11 cellular contexts compared by ENCODE assay signal in genomic region chr17:73093286-73093685, GRCh38. TPM values are rescaled to one million over a fixed set of nuclear protein-coding genes. Genes with fewer than 3 reads are reported as not detected.
A peak's percentile ranks its signal among the peaks of the same experiment; 100 is the strongest.
DNase-seq lines count a peak whose midpoint lies in the region; ATAC-seq and TF ChIP-seq lines count a peak whose summit lies in the region.
"Had no signal": no experiment of that assay in that cellular context is flagged by ENCODE, and none has a peak within 500 bp of the region (broad histone marks: within the 10 kb centered on the region; RNA-seq: fewer than 3 reads in every experiment).

No MANE protein-coding gene starts in this region.

- RAD21 ChIA-PET in HCT116 (lab: Charles Lee; ENCODE audit: low non-redundant PET in 1 of 2, low total read pairs in 2 of 2, uncharacterized antibody in 2 of 2, unreplicated experiment in 2 of 2): no interaction called here

- H3K4me1 ChIP-seq in CD4-positive, alpha-beta memory T cell (ENCODE audit: insufficient read depth, low read length): peaks cover 27% of the 10 kb centered on the region
- peaks cover 7 to 14% of the 10 kb centered on the region in 2 experiments; a peak in 3 of 4 replicates for H3K4me1 ChIP-seq in HCT116 (ENCODE audit: control insufficient read depth in 1 of 2, insufficient read depth in 2 of 2, low read length in 2 of 2)

- no peak overlapping the region for H3K27ac ChIP-seq in CD4-positive, alpha-beta memory T cell (ENCODE audit: low read depth, low read length)
- H3K27ac ChIP-seq in HCT116 (ENCODE audit: low read depth, low read length): peak overlapping the region; percentile 31; the same call in 1 of the 2 replicates

- peak overlapping the region; percentile 98 for H3K4me2 ChIP-seq in HCT116 (ENCODE audit: low read length)

- H3K4me3 Mint-ChIP-seq in CD4-positive, alpha-beta memory T cell: peak overlapping the region in 5 of 8 donors; percentile 22 to 99 (median 97)
- peak overlapping the region; percentile 95 for H3K4me3 Mint-ChIP-seq in central memory CD8-positive, alpha-beta T cell

- H2AFZ ChIP-seq in HCT116 (ENCODE audit: low read depth, low read length, poor library complexity, severe bottlenecking): no peak overlapping the region

- no peak for TF ChIP-seq POLR2A in HCT116 (IDR thresholded peaks at IDR 0.05; ENCODE audit: borderline replicate concordance, extremely low read depth, insufficient read depth, insufficient read length)

- H3K27ac Mint-ChIP-seq in CD4-positive, alpha-beta memory T cell: no peak overlapping the region
- H3K27ac Mint-ChIP-seq in central memory CD8-positive, alpha-beta T cell (ENCODE audit: low read depth): no peak overlapping the region

- no peak for TF ChIP-seq CTCF in HCT116 (IDR thresholded peaks at IDR 0.05 in 2 of 3, conservative IDR thresholded peaks at IDR 0.05 in 1 of 3; ENCODE audit: borderline replicate concordance in 1 of 3, insufficient read depth in 1 of 3, low read depth in 2 of 3, low read length in 2 of 3)

- H3K36me3 ChIP-seq in CD4-positive, alpha-beta memory T cell (ENCODE audit: insufficient read depth, low read length): no peaks in the 10 kb centered on the region
- H3K36me3 ChIP-seq in HCT116 (ENCODE audit: control insufficient read depth in 1 of 2, insufficient read depth in 2 of 2, low read length in 2 of 2): no peaks in the 10 kb centered on the region
- H3K36me3 ChIP-seq: right atrium auricular region had no signal

- H3K36me3 Mint-ChIP-seq in CD4-positive, alpha-beta memory T cell: peaks cover 0 to 7% of the 10 kb centered on the region in 2 donors
- H3K36me3 Mint-ChIP-seq in central memory CD8-positive, alpha-beta T cell (ENCODE audit: insufficient read depth): no peaks in the 10 kb centered on the region

- CTCF ChIA-PET in CD4-positive, alpha-beta memory T cell (lab: Charles Lee; ENCODE audit: partially characterized antibody): interaction anchor here (0.6 to 0.7 kb wide), 2 partner anchors 170 to 537 kb away, joined by 3 read pairs; no protein-coding TSS in a partner anchor
- CTCF ChIA-PET in HCT116 (lab: Charles Lee): interaction anchor here (0.7 to 1.0 kb wide), 2 partner anchors 54 to 366 kb away, joined by 3 to 4 read pairs; no protein-coding TSS in a partner anchor

- peaks cover 17 to 41% (median 29%) of the 10 kb centered on the region in 4 donors for H3K4me1 Mint-ChIP-seq in CD4-positive, alpha-beta memory T cell
- H3K4me1 Mint-ChIP-seq in central memory CD8-positive, alpha-beta T cell: peaks cover 32% of the 10 kb centered on the region

- H3K9me3 Mint-ChIP-seq in CD4-positive, alpha-beta memory T cell: no peaks in the 10 kb centered on the region
- H3K9me3 Mint-ChIP-seq in central memory CD8-positive, alpha-beta T cell: no peaks in the 10 kb centered on the region

- peaks cover 0 to 4% of the 10 kb centered on the region in 2 donors for H3K27me3 Mint-ChIP-seq in CD4-positive, alpha-beta memory T cell
- peaks cover 22% of the 10 kb centered on the region for H3K27me3 Mint-ChIP-seq in central memory CD8-positive, alpha-beta T cell

- no peaks in the 10 kb centered on the region for H3K27me3 ChIP-seq in CD4-positive, alpha-beta memory T cell (ENCODE audit: insufficient read depth, low read length)
- H3K27me3 ChIP-seq in HCT116 (ENCODE audit: insufficient read depth, low read length): no peaks in the 10 kb centered on the region
- H3K27me3 ChIP-seq: right atrium auricular region had no signal

- no peaks in the 10 kb centered on the region for H3K9me2 ChIP-seq in HCT116 (ENCODE audit: insufficient read depth)

- H3K79me2 ChIP-seq in HCT116 (ENCODE audit: insufficient read depth, low read length): no peaks in the 10 kb centered on the region

- ATAC-seq in HCT116: no peak
- ATAC-seq in central memory CD8-positive, alpha-beta T cell (replicated peaks; ENCODE audit: extremely low read depth, poor library complexity, severe bottlenecking): no peak
- ATAC-seq in sciatic nerve: no peak
- no peak for ATAC-seq in GM18511 (IDR thresholded peaks at IDR 0.05; ENCODE audit: unreplicated experiment)
- no peak for ATAC-seq in HG02852 (IDR thresholded peaks at IDR 0.05; ENCODE audit: unreplicated experiment)

- peak overlapping the region in 1 of 2 donors; percentile 55 for H3K4me3 ChIP-seq in CD4-positive, alpha-beta memory T cell (ENCODE audit: low read length in 2 of 2)
- no peak overlapping the region for H3K4me3 ChIP-seq in HCT116 (replicated peaks in 1 of 2; ENCODE audit: low read depth in 1 of 2, low read length in 2 of 2)

- no peaks in the 10 kb centered on the region for H4K20me1 ChIP-seq in HCT116 (ENCODE audit: insufficient read depth)

- TF ChIP-seq RAD21 in HCT116 (IDR thresholded peaks at IDR 0.05; ENCODE audit: low read depth): no peak

- no peak overlapping the region for H3K9ac ChIP-seq in HCT116 (ENCODE audit: low read length)

- H3K9me3 ChIP-seq in CD4-positive, alpha-beta memory T cell (ENCODE audit: control insufficient read depth in 1 of 2, low read length in 2 of 2): no peaks in the 10 kb centered on the region
- no peaks in the 10 kb centered on the region for H3K9me3 ChIP-seq in HCT116 (ENCODE audit: control insufficient read depth in 1 of 2, insufficient read depth in 1 of 2, low read depth in 1 of 2, low read length in 2 of 2)
- H3K9me3 ChIP-seq: Caco-2, mucosa of descending colon, right atrium auricular region had no signal

- no TSS peak for BruUV-seq in HCT116 (replicated peaks; lab: Mats Ljungman, UMichigan)

- POLR2A ChIA-PET in CD4-positive, alpha-beta memory T cell (lab: Charles Lee; ENCODE audit: partially characterized antibody): interaction anchor here (1.4 to 1.9 kb wide), 2 partner anchors 99 to 366 kb away, joined by 3 to 8 read pairs; partner anchors contain the start of gene COG1
- POLR2A ChIA-PET in HCT116 (lab: Charles Lee): no interaction called here

- intact Hi-C loops in CD4-positive, alpha-beta memory T cell (cut with micrococcal nuclease): loop anchor here (2.0 to 5.0 kb wide), 2 partner anchors 98 to 366 kb away; no protein-coding TSS in a partner anchor
- intact Hi-C loops in HCT116 (cut with micrococcal nuclease) (loop anchor here (5.0 kb wide), 1 partner anchor 81 kb away; no protein-coding TSS in a partner anchor), sciatic nerve (cut with DNase I) (no loop called here)

- no peak for DNase-seq in CD4-positive, alpha-beta memory T cell
- DNase-seq in HCT116 (ENCODE audit: low read depth, low spot score): no peak
- DNase-seq in central memory CD8-positive, alpha-beta T cell (ENCODE audit: low spot score in 2 of 2): no peak
- DNase-seq in sciatic nerve (ENCODE audit: low spot score): peak; percentile 43
- DNase-seq in pons (ENCODE audit: low spot score): no peak
- DNase-seq in NCI-H446 treated with DMSO at 0.1 percent for 48 hours (lab: John Stamatoyannopoulos, UW): no peak

TF ChIP-seq in HCT116, 20 proteins besides CTCF, POLR2A, EP300 and RAD21:
- TF ChIP-seq CBX3 (IDR thresholded peaks at IDR 0.05; ENCODE audit: low read depth) (no peak), REST (IDR thresholded peaks at IDR 0.05; ENCODE audit: low read depth) (no peak), SP1 (IDR thresholded peaks at IDR 0.05; ENCODE audit: low read depth) (no peak), EZH2phosphoT487 (IDR thresholded peaks at IDR 0.05; ENCODE audit: borderline replicate concordance) (no peak), TCF7L2 (IDR thresholded peaks at IDR 0.05; ENCODE audit: borderline replicate concordance, extremely low read depth, insufficient read depth, insufficient read length) (no peak), ZFX (IDR thresholded peaks at IDR 0.05) (no peak), ZNF274 (IDR thresholded peaks at IDR 0.05; ENCODE audit: low read depth, low read length) (no peak), YY1 (IDR thresholded peaks at IDR 0.05; ENCODE audit: extremely low read depth, insufficient replicate concordance, low read depth, low read length) (no peak), EGR1 (IDR thresholded peaks at IDR 0.05; ENCODE audit: low read depth) (no peak), POLR2AphosphoS5 (IDR thresholded peaks at IDR 0.05; ENCODE audit: low read depth, low read length) (no peak), ELF1 (IDR thresholded peaks at IDR 0.05; ENCODE audit: borderline replicate concordance, low read depth) (no peak), CEBPB (IDR thresholded peaks at IDR 0.05; ENCODE audit: low read depth) (no peak), JUND (IDR thresholded peaks at IDR 0.05) (no peak), SIN3A (IDR thresholded peaks at IDR 0.05; ENCODE audit: low read depth) (no peak), SRF (IDR thresholded peaks at IDR 0.05; ENCODE audit: low read depth) (no peak)

RNA-seq across cellular contexts. Expression of gene SLC39A11, which starts 0.8 kb away (rescaled TPM):
- 10 to 100 TPM; 20.8 to 23.7 TPM for total RNA-seq in CD4-positive, alpha-beta memory T cell
- 10 to 100 TPM; 15.9 to 20.0 TPM for polyA plus RNA-seq in CD4-positive, alpha-beta memory T cell
- total RNA-seq in HCT116 (2021; ENCODE audit: unreplicated experiment) (46.4 TPM), sciatic nerve (22.7 TPM)
- 24.1 and 24.5 TPM in 2 replicates for polyA plus RNA-seq in HCT116 (2012)
